In genomic region chr10:87921934-87922688, GRCh38 we compare ENCODE assay signal across 23 cellular contexts. TPM values are rescaled to one million over a fixed set of nuclear protein-coding genes. Genes with fewer than 3 reads are reported as not detected.
DNase-seq lines count a peak whose midpoint lies in the region; ATAC-seq and TF ChIP-seq lines count a peak whose summit lies in the region.
"Had no signal": no experiment of that assay in that cellular context is flagged by ENCODE, and none has a peak within 500 bp of the region (broad histone marks: within the 10 kb centered on the region; RNA-seq: fewer than 3 reads in every experiment).

No MANE protein-coding gene starts in this region.

- no peak overlapping the region for H3K4me2 ChIP-seq in SK-N-SH

- DNase-seq in SK-N-SH (no peak), KBM-7 (peak; percentile 58), endodermal cell (no peak), nephron progenitor cell (no peak), WERI-Rb-1 (no peak), activated T-cell treated with anti-CD3 and anti-CD28 coated beads for 4 hours (no peak)
- DNase-seq: activated CD8-positive, alpha-beta T cell treated with anti-CD3 and anti-CD28 coated beads for 36 hours; activated T-cell treated with anti-CD3 and anti-CD28 coated beads, Interleukin-2, amount 50 U/mL, for 48 hours; CD8-positive, alpha-beta memory T cell; colonic mucosa; gastrocnemius medialis; MG63; NCI-H1694; NCI-H446; ovary; stimulated activated CD4-positive, alpha-beta T cell treated with anti-CD3 and anti-CD28 coated beads, Interleukin-2, amount 100 ng/mL, for 24 hours; transverse colon had no signal

- H3K27ac ChIP-seq in SK-N-SH (ENCODE audit: low read depth in 2 of 2, low read length in 1 of 2) = no peak overlapping the region
- H3K27ac ChIP-seq in endodermal cell (ENCODE audit: low read depth, low read length) = no peak overlapping the region
- H3K27ac ChIP-seq in WERI-Rb-1 = no peak overlapping the region
- H3K27ac ChIP-seq: colonic mucosa, gastrocnemius medialis, ovary, transverse colon had no signal

- no peak overlapping the region for H2AFZ ChIP-seq in SK-N-SH (ENCODE audit: low read depth)

- no peak for TF ChIP-seq EP300 in SK-N-SH (IDR thresholded peaks at IDR 0.05; ENCODE audit: borderline replicate concordance in 1 of 2, low read depth in 1 of 2, low read length in 1 of 2)

- H3K4me3 Mint-ChIP-seq in endodermal cell = no peak overlapping the region
- H3K4me3 Mint-ChIP-seq in nephron progenitor cell = no peak overlapping the region
- H3K4me3 Mint-ChIP-seq: activated CD8-positive, alpha-beta T cell treated with anti-CD3 and anti-CD28 coated beads for 36 hours; activated naive CD4-positive, alpha-beta T cell treated with anti-CD3 and anti-CD28 coated beads, Interleukin-2, amount 50 U/mL, for 24 hours; stimulated activated naive CD8-positive, alpha-beta T cell treated with anti-CD3 and anti-CD28 coated beads, Interleukin-15, Interleukin-2, amounts not matched to agents 100 ng/mL and 50 ng/mL, for 24 hours; T-helper 1 cell treated with Interleukin-12 subunit alpha and Interleukin-12 subunit beta and Interleukin-4 antibody, amounts not matched to agents 30 μg/mL and 1 μg/mL, for 36 hours had no signal

- H3K4me1 Mint-ChIP-seq in endodermal cell = peaks cover 26% of the 10 kb centered on the region
- H3K4me1 Mint-ChIP-seq in nephron progenitor cell = peaks cover 8% of the 10 kb centered on the region

- ATAC-seq in SK-N-SH treated with all-trans-retinoic acid at 6 μM for 48 hours = no peak
- no peak for ATAC-seq in GM18517 (IDR thresholded peaks at IDR 0.05; ENCODE audit: unreplicated experiment)
- ATAC-seq: activated CD8-positive, alpha-beta T cell treated with anti-CD3 and anti-CD28 coated beads for 36 hours; gastrocnemius medialis; Right ventricle myocardium inferior had no signal

- H3K9me2 ChIP-seq in SK-N-SH = no peaks in the 10 kb centered on the region

- H3K9ac ChIP-seq in SK-N-SH (no peak overlapping the region), endodermal cell (ENCODE audit: extremely low read depth, low read length, poor library complexity, severe bottlenecking) (no peak overlapping the region)

- H3K27me3 ChIP-seq in SK-N-SH (ENCODE audit: insufficient read depth) (no peaks in the 10 kb centered on the region), endodermal cell (ENCODE audit: control insufficient read depth, insufficient read depth, low read length, poor library complexity, severe bottlenecking) (no peaks in the 10 kb centered on the region), WERI-Rb-1 (ENCODE audit: insufficient read depth, low read depth, severe bottlenecking) (no peaks in the 10 kb centered on the region)
- H3K27me3 ChIP-seq: colonic mucosa, gastrocnemius medialis, MG63, ovary, transverse colon had no signal

- peaks cover 34% of the 10 kb centered on the region for H3K36me3 Mint-ChIP-seq in endodermal cell (ENCODE audit: low read depth)
- peaks cover 66% of the 10 kb centered on the region for H3K36me3 Mint-ChIP-seq in nephron progenitor cell (ENCODE audit: low read depth)

- CTCF ChIA-PET in SK-N-SH (lab: Yijun Ruan, JAX) = interaction anchor here (0.6 kb wide), 1 partner anchor 339 kb away, joined by 3 read pairs; no protein-coding TSS in a partner anchor

- H3K9me3 ChIP-seq in SK-N-SH = no peaks in the 10 kb centered on the region
- no peaks in the 10 kb centered on the region for H3K9me3 ChIP-seq in endodermal cell (ENCODE audit: control insufficient read depth, low read length)
- H3K9me3 ChIP-seq in WERI-Rb-1 (ENCODE audit: severe bottlenecking) = no peaks in the 10 kb centered on the region
- H3K9me3 ChIP-seq: colonic mucosa, gastrocnemius medialis, MG63, ovary, transverse colon had no signal

- in situ Hi-C loops in KBM-7 (cut with MboI; ENCODE audit: low pct_unique_long_range_greater_than_20kb, low sequenced_read_pairs) = no loop called here

- H3K9me3 Mint-ChIP-seq in endodermal cell = no peaks in the 10 kb centered on the region
- H3K9me3 Mint-ChIP-seq in nephron progenitor cell = peaks cover 4% of the 10 kb centered on the region
- H3K9me3 Mint-ChIP-seq: activated naive CD4-positive, alpha-beta T cell treated with anti-CD3 and anti-CD28 coated beads, Interleukin-2, amount 50 U/mL, for 24 hours; stimulated activated naive CD8-positive, alpha-beta T cell treated with anti-CD3 and anti-CD28 coated beads, Interleukin-15, Interleukin-2, amounts not matched to agents 100 ng/mL and 50 ng/mL, for 24 hours; T-helper 1 cell treated with Interleukin-12 subunit alpha and Interleukin-12 subunit beta and Interleukin-4 antibody, amounts not matched to agents 30 μg/mL and 1 μg/mL, for 36 hours had no signal

- no peak overlapping the region for H3K27ac Mint-ChIP-seq in endodermal cell
- H3K27ac Mint-ChIP-seq in nephron progenitor cell = peak overlapping the region; percentile 17
- H3K27ac Mint-ChIP-seq: activated CD8-positive, alpha-beta T cell treated with anti-CD3 and anti-CD28 coated beads for 36 hours; stimulated activated naive CD8-positive, alpha-beta T cell treated with anti-CD3 and anti-CD28 coated beads, Interleukin-15, Interleukin-2, amounts not matched to agents 100 ng/mL and 50 ng/mL, for 24 hours; T-helper 1 cell treated with Interleukin-12 subunit alpha and Interleukin-12 subunit beta and Interleukin-4 antibody, amounts not matched to agents 30 μg/mL and 1 μg/mL, for 36 hours had no signal

- WGBS in SK-N-SH (ENCODE audit: low lambda C conversion rate) = 95% methylated on average over 10 of the region's 10 CpGs
- 89 to 93% methylated on average over 2 to 8 of the region's 10 CpGs for WGBS in endodermal cell (ENCODE audit: insufficient coverage in 1 of 2, insufficient read length in 1 of 2), 2 experiments

- no peaks in the 10 kb centered on the region for H3K27me3 Mint-ChIP-seq in endodermal cell (ENCODE audit: insufficient read depth)
- H3K27me3 Mint-ChIP-seq in nephron progenitor cell (ENCODE audit: low read depth, poor library complexity) = no peaks in the 10 kb centered on the region
- H3K27me3 Mint-ChIP-seq: activated CD8-positive, alpha-beta T cell treated with anti-CD3 and anti-CD28 coated beads for 36 hours; activated naive CD4-positive, alpha-beta T cell treated with anti-CD3 and anti-CD28 coated beads, Interleukin-2, amount 50 U/mL, for 24 hours; CD8-positive, alpha-beta memory T cell; stimulated activated naive CD8-positive, alpha-beta T cell treated with anti-CD3 and anti-CD28 coated beads, Interleukin-15, Interleukin-2, amounts not matched to agents 100 ng/mL and 50 ng/mL, for 24 hours had no signal

- H3K4me1 ChIP-seq in SK-N-SH (ENCODE audit: control insufficient read depth in 1 of 2, insufficient read depth in 2 of 2, low read depth in 1 of 2, low read length in 1 of 2) (peaks cover 12 to 43% of the 10 kb centered on the region in 2 experiments; a peak in 2 of 4 replicates), endodermal cell (ENCODE audit: control insufficient read depth, insufficient read depth, low read length) (peaks cover 2% of the 10 kb centered on the region)
- H3K4me1 ChIP-seq: colonic mucosa had no signal

- POLR2A ChIA-PET in SK-N-SH (lab: Yijun Ruan, JAX) = no interaction called here

- H4K20me1 ChIP-seq in SK-N-SH (ENCODE audit: insufficient read depth) = peaks cover 90% of the 10 kb centered on the region

- peaks cover 100% of the 10 kb centered on the region for H3K79me2 ChIP-seq in SK-N-SH (ENCODE audit: insufficient read depth)

- no peak overlapping the region for H3K4me3 ChIP-seq in SK-N-SH (ENCODE audit: low read depth in 2 of 2, low read length in 1 of 2)
- peak overlapping the region; percentile 9 for H3K4me3 ChIP-seq in endodermal cell (ENCODE audit: low read length)
- no peak overlapping the region for H3K4me3 ChIP-seq in WERI-Rb-1 (ENCODE audit: low read depth, low read length)
- H3K4me3 ChIP-seq: colonic mucosa, gastrocnemius medialis, MG63, ovary, transverse colon had no signal

- no peak for TF ChIP-seq RAD21 in SK-N-SH (IDR thresholded peaks at IDR 0.05; ENCODE audit: low read length)

- H3K36me3 ChIP-seq in SK-N-SH (replicated peaks in 1 of 2; ENCODE audit: control insufficient read depth in 1 of 2, insufficient read depth in 2 of 2, low read length in 1 of 2) = peaks cover 24 to 47% of the 10 kb centered on the region in 2 experiments
- peaks cover 10% of the 10 kb centered on the region for H3K36me3 ChIP-seq in endodermal cell (ENCODE audit: control insufficient read depth, insufficient read depth, low read length)
- H3K36me3 ChIP-seq in WERI-Rb-1 = peaks cover 6% of the 10 kb centered on the region
- H3K36me3 ChIP-seq: colonic mucosa, gastrocnemius medialis, ovary had no signal

- TF ChIP-seq CTCF in SK-N-SH (IDR thresholded peaks at IDR 0.05) (no peak), endodermal cell (conservative IDR thresholded peaks at IDR 0.05) (no peak), nephron progenitor cell (IDR thresholded peaks at IDR 0.05) (no peak), WERI-Rb-1 (IDR thresholded peaks at IDR 0.05; ENCODE audit: low read depth, low read length) (no peak)

- peaks cover 28% of the 10 kb centered on the region for H3F3A ChIP-seq in SK-N-SH (replicated peaks; ENCODE audit: insufficient read depth)

TF ChIP-seq in SK-N-SH, 30 proteins besides CTCF, POLR2A, EP300 and RAD21 (continues in another document):
- TF ChIP-seq EZH2phosphoT487 (IDR thresholded peaks at IDR 0.05; ENCODE audit: borderline replicate concordance, low read depth) (no peak), MEF2A (IDR thresholded peaks at IDR 0.05; ENCODE audit: borderline replicate concordance, low read depth) (no peak), ELF1 (IDR thresholded peaks at IDR 0.05) (no peak), SMC3 (IDR thresholded peaks at IDR 0.05; ENCODE audit: low read depth, low read length) (no peak)

TF ChIP-seq in SK-N-SH treated with all-trans-retinoic acid at 6 μM for 48 hours, 23 proteins besides CTCF, POLR2A, EP300 and RAD21 (continues in another document):
- TF ChIP-seq ARNTL (CRISPR knock-in tag; IDR thresholded peaks at IDR 0.05; ENCODE audit: borderline replicate concordance, low read depth) = no peak

RNA-seq across cellular contexts. Expression of gene PTEN, which starts 58.7 kb away (rescaled TPM):
- polyA plus RNA-seq in SK-N-SH (2012; rRNA removed) = 12.8 and 13.1 TPM in 2 replicates
- polyA plus RNA-seq in SK-N-SH (2012; cell fraction: cytosol; rRNA removed) = 15.4 and 25.8 TPM in 2 replicates
- 8.4 and 14.2 TPM in 2 replicates for polyA plus RNA-seq in SK-N-SH (2012; cell fraction: nucleus; rRNA removed)
- total RNA-seq in endodermal cell = 10 to 100 TPM; 41.7 to 45.0 TPM
- polyA plus RNA-seq in endodermal cell (2013, experiment 1 of 2) = 43.7 TPM
- 40.6 TPM for polyA plus RNA-seq in endodermal cell (2013, experiment 2 of 2)

RNA-seq across cellular contexts. Expression of gene KLLN, which starts 58.8 kb away (rescaled TPM):
- polyA plus RNA-seq in SK-N-SH (2012; rRNA removed) = 0.83 and 1.2 TPM in 2 replicates
- 0.86 and 1.0 TPM in 2 replicates for polyA plus RNA-seq in SK-N-SH (2012; cell fraction: cytosol; rRNA removed)
- 0.51 and 0.54 TPM in 2 replicates for polyA plus RNA-seq in SK-N-SH (2012; cell fraction: nucleus; rRNA removed)
- total RNA-seq in endodermal cell = under 1 TPM; 0.49 to 0.51 TPM
- 0.78 TPM for polyA plus RNA-seq in endodermal cell (2013, experiment 1 of 2)
- polyA plus RNA-seq in endodermal cell (2013, experiment 2 of 2) = 0.91 TPM
